27 cellular contexts compared by ENCODE assay signal in the genomic region with DNA sequence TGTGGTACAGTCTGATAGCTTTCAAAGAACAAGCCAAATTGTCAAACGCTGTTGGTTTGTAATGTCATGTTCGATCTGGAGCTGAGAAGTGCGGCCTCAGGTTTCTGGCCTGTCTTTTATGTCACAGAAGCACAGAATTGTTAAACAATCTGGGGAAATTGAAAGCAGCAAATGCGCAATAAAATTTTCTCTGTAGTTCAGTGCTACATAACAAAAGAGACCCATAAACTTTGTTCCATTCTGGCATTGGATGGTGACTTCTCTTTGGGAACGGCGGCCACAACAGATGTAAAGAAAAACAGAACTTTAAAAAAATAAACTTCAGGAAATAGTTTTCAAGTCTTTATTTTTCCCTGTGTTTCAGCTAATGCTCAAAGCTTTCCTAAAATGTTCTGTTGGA.
"Had no signal": no experiment of that assay in that cellular context is flagged by ENCODE, and none has a peak within 500 bp of the region (broad histone marks: within the 10 kb centered on the region; RNA-seq: fewer than 3 reads in every experiment).

No MANE protein-coding gene starts in this region.

- H3K9me3 ChIP-seq: mucosa of descending colon, neutrophil, ovary, right lobe of liver, uterus had no signal

- H3K4me1 ChIP-seq: heart left ventricle, left ventricle myocardium inferior, neural progenitor cell, right atrium auricular region, right lobe of liver, tibial nerve, uterus had no signal

- H3K4me3 Mint-ChIP-seq: naive thymus-derived CD4-positive, alpha-beta T cell; natural killer cell treated with Interleukin-12 subunit alpha and Interleukin-12 subunit beta and Interleukin-15 and Interleukin-18, amount 100 ng/mL, for 72 hours; neural progenitor cell; stimulated activated naive CD8-positive, alpha-beta T cell treated with anti-CD3 and anti-CD28 coated beads, Interleukin-15, Interleukin-2, amounts not matched to agents 100 ng/mL and 50 ng/mL, for 24 hours; type B pancreatic cell had no signal

- H3K27ac Mint-ChIP-seq: naive thymus-derived CD4-positive, alpha-beta T cell; natural killer cell treated with Interleukin-12 subunit alpha and Interleukin-12 subunit beta and Interleukin-15 and Interleukin-18, amount 100 ng/mL, for 72 hours; neural progenitor cell; progenitor cell of endocrine pancreas; stimulated activated naive CD8-positive, alpha-beta T cell treated with anti-CD3 and anti-CD28 coated beads, Interleukin-15, Interleukin-2, amounts not matched to agents 100 ng/mL and 50 ng/mL, for 24 hours; type B pancreatic cell had no signal

- H3K4me1 Mint-ChIP-seq: neural progenitor cell had no signal

- ATAC-seq: heart left ventricle; mucosa of descending colon; naive thymus-derived CD4-positive, alpha-beta T cell; natural killer cell treated with Interleukin-12 subunit alpha and Interleukin-12 subunit beta and Interleukin-15 and Interleukin-18, amount 100 ng/mL, for 72 hours; right lobe of liver had no signal

- H3K36me3 ChIP-seq: heart left ventricle, left ventricle myocardium inferior, neutrophil, ovary, right atrium auricular region, right lobe of liver, tibial nerve, uterus had no signal

- H3K27me3 ChIP-seq: heart left ventricle, neural progenitor cell, neutrophil, ovary, right atrium auricular region, right lobe of liver, tibial nerve, uterus had no signal

- DNase-seq: heart left ventricle; hypothalamus; islet precursor cell; left ventricle myocardium inferior; mesendoderm; midbrain; mucosa of descending colon; naive thymus-derived CD4-positive, alpha-beta T cell; occipital lobe; ovary; right lobe of liver; stimulated activated CD4-positive, alpha-beta T cell treated with anti-CD3 and anti-CD28 coated beads, Interleukin-12 subunit alpha, Interleukin-12 subunit beta, amount 100 ng/mL, for 4 hours; stimulated activated CD4-positive, alpha-beta T cell treated with anti-CD3 and anti-CD28 coated beads, Interleukin-15, amount 100 ng/mL, for 24 hours; stimulated activated CD4-positive, alpha-beta T cell treated with anti-CD3 and anti-CD28 coated beads, Interleukin-2, amount 100 ng/mL, for 24 hours; stimulated activated CD4-positive, alpha-beta T cell treated with anti-CD3 and anti-CD28 coated beads, Interleukin-4, amount 100 ng/mL, for 1 hour; stimulated activated naive CD4-positive, alpha-beta T cell; substantia nigra; uterus had no signal

- H3K27me3 Mint-ChIP-seq: naive thymus-derived CD4-positive, alpha-beta T cell; natural killer cell treated with Interleukin-12 subunit alpha and Interleukin-12 subunit beta and Interleukin-15 and Interleukin-18, amount 100 ng/mL, for 72 hours; progenitor cell of endocrine pancreas; stimulated activated naive CD8-positive, alpha-beta T cell treated with anti-CD3 and anti-CD28 coated beads, Interleukin-15, Interleukin-2, amounts not matched to agents 100 ng/mL and 50 ng/mL, for 24 hours; type B pancreatic cell had no signal

- H3K4me3 ChIP-seq: heart left ventricle, left ventricle myocardium inferior, lung, mucosa of descending colon, neural progenitor cell, ovary, right atrium auricular region, right lobe of liver, tibial nerve, uterus had no signal
